1 cellular context compared by ENCODE assay signal in genomic region chr1:89757532-89757931, GRCh38.
TF ChIP-seq lines count a peak whose summit lies in the region.

No MANE protein-coding gene starts in this region.

TF ChIP-seq in K562, 482 proteins besides CTCF, POLR2A, EP300 and RAD21 (continued from another document):
- TF ChIP-seq ZBTB11 (CRISPR knock-in tag; IDR thresholded peaks at IDR 0.05), result peak in 1 of 3 experiments; percentile 69; a peak in 2 of 6 replicates
- no peak for TF ChIP-seq SIX5 (IDR thresholded peaks at IDR 0.05; ENCODE audit: borderline replicate concordance in 1 of 2, insufficient read depth in 1 of 2, low read depth in 1 of 2, low read length in 2 of 2)
- peak; percentile 67 for TF ChIP-seq ZBTB40 (IDR thresholded peaks at IDR 0.05)
- TF ChIP-seq ZBTB40 (CRISPR knock-in tag; IDR thresholded peaks at IDR 0.05), result no peak
- no peak for TF ChIP-seq ZZZ3 (IDR thresholded peaks at IDR 0.05)
- peak; percentile 53; the same call in 1 of the 2 replicates for TF ChIP-seq HMBOX1 (IDR thresholded peaks at IDR 0.05)
